Comparison of ENCODE assay signal across 8 cellular contexts in the genomic region with DNA sequence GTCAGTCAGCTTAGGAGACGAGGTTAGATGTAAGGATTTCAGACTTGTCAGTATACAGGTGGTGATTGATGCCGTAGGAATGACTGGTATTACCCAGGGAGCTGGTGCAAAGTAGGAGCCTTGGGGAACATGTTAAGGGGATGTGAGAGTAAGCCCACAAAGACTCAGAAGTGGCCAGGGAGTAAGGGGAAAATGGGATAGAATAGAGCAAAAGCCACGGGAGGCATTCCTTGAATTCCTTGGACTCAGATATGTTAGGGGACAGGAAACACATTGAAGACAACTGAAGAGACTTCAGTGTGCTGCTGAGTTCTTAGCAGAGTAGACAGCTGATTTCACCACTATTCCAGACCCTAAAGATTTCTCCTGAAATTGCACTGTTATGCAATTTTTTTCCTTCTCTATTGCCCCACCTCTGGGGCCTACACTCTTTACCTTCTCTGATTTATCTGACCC. TPM values are rescaled to one million over a fixed set of nuclear protein-coding genes. Genes with fewer than 3 reads are reported as not detected.
A peak's percentile ranks its signal among the peaks of the same experiment; 100 is the strongest.
DNase-seq lines count a peak whose midpoint lies in the region; ATAC-seq, FAIRE-seq and TF ChIP-seq lines count a peak whose summit lies in the region.

No MANE protein-coding gene starts in this region.

- no peak for DNase-seq in T-helper 2 cell treated with Interferon-gamma antibody and Interleukin-4, amounts not matched to agents 5 μg/mL and 100 μg/mL, for 36 hours (ENCODE audit: low spot score)
- DNase-seq in T-helper 2 cell = no peak
- no peak for DNase-seq in SK-N-SH
- peak; percentile 36 for DNase-seq in fibroblast of gingiva (ENCODE audit: low read depth)
- DNase-seq in frontal cortex (ENCODE audit: low spot score in 2 of 2) = no peak

- H3K4me3 ChIP-seq in SK-N-SH (ENCODE audit: low read depth in 2 of 2, low read length in 1 of 2) (peak overlapping the region in 1 of 2 experiments; percentile 75; a peak in 2 of 4 replicates), rectal smooth muscle tissue (ENCODE audit: low read length) (peak overlapping the region; percentile 6)

- peaks cover 54% of the 10 kb centered on the region for H3K36me3 Mint-ChIP-seq in T-helper 2 cell treated with Interferon-gamma antibody and Interleukin-4, amounts not matched to agents 5 μg/mL and 100 μg/mL, for 36 hours (ENCODE audit: low read depth)

- H3K27me3 ChIP-seq in SK-N-SH (ENCODE audit: insufficient read depth) (no peaks in the 10 kb centered on the region), rectal smooth muscle tissue (ENCODE audit: control insufficient read depth, insufficient read depth, low read length) (no peaks in the 10 kb centered on the region)

- no peak for TF ChIP-seq EP300 in SK-N-SH (IDR thresholded peaks at IDR 0.05; ENCODE audit: borderline replicate concordance in 1 of 2, low read depth in 1 of 2, low read length in 1 of 2)

- POLR2A ChIA-PET in SK-N-SH (lab: Yijun Ruan, JAX) = interaction anchor here (2.2 to 2.3 kb wide), 2 partner anchors 29 to 34 kb away, joined by 11 read pairs; a partner anchor contains a TSS

- no peaks in the 10 kb centered on the region for H4K20me1 ChIP-seq in SK-N-SH (ENCODE audit: insufficient read depth)

- FAIRE-seq in frontal cortex (lab: Jason Lieb, UNC) = no peak

- TF ChIP-seq RAD21 in SK-N-SH (IDR thresholded peaks at IDR 0.05; ENCODE audit: low read length) = no peak

- no peaks in the 10 kb centered on the region for H3K9me3 Mint-ChIP-seq in T-helper 2 cell treated with Interferon-gamma antibody and Interleukin-4, amounts not matched to agents 5 μg/mL and 100 μg/mL, for 36 hours

- no peaks in the 10 kb centered on the region for H3K9me2 ChIP-seq in SK-N-SH

- TF ChIP-seq CTCF in SK-N-SH (IDR thresholded peaks at IDR 0.05) = no peak

- peak overlapping the region; percentile 99 for H3K4me2 ChIP-seq in SK-N-SH

- peak overlapping the region; percentile 90 for H3K4me3 Mint-ChIP-seq in T-helper 2 cell treated with Interferon-gamma antibody and Interleukin-4, amounts not matched to agents 5 μg/mL and 100 μg/mL, for 36 hours

- peaks cover 13 to 20% of the 10 kb centered on the region in 2 experiments for H3K4me1 ChIP-seq in SK-N-SH (ENCODE audit: control insufficient read depth in 1 of 2, insufficient read depth in 2 of 2, low read depth in 1 of 2, low read length in 1 of 2)
- peaks cover 3% of the 10 kb centered on the region for H3K4me1 ChIP-seq in rectal smooth muscle tissue (ENCODE audit: control insufficient read depth, insufficient read depth, low read length)

- peak overlapping the region; percentile 98 for H3K27ac Mint-ChIP-seq in T-helper 2 cell treated with Interferon-gamma antibody and Interleukin-4, amounts not matched to agents 5 μg/mL and 100 μg/mL, for 36 hours

- CTCF ChIA-PET in SK-N-SH (lab: Yijun Ruan, JAX) = interaction anchor here (0.7 to 1.4 kb wide), 2 partner anchors 9 to 30 kb away, joined by 3 read pairs; no protein-coding TSS in a partner anchor

- H3F3A ChIP-seq in SK-N-SH (replicated peaks; ENCODE audit: insufficient read depth) = peaks cover 49% of the 10 kb centered on the region

- no peak for ATAC-seq in GM21528 (IDR thresholded peaks at IDR 0.05; ENCODE audit: low FRiP score, unreplicated experiment)
- no peak for ATAC-seq in GM18867 (IDR thresholded peaks at IDR 0.05; ENCODE audit: unreplicated experiment)

- 33% methylated on average over 3 of the region's 3 CpGs for WGBS in SK-N-SH (ENCODE audit: low lambda C conversion rate)

- no peak overlapping the region for H2AFZ ChIP-seq in SK-N-SH (ENCODE audit: low read depth)

- H3K27me3 Mint-ChIP-seq in T-helper 2 cell treated with Interferon-gamma antibody and Interleukin-4, amounts not matched to agents 5 μg/mL and 100 μg/mL, for 36 hours (ENCODE audit: low read depth) = no peaks in the 10 kb centered on the region

- H3K36me3 ChIP-seq in SK-N-SH (replicated peaks in 1 of 2; ENCODE audit: control insufficient read depth in 1 of 2, insufficient read depth in 2 of 2, low read length in 1 of 2) (peaks cover 36 to 43% of the 10 kb centered on the region in 2 experiments), rectal smooth muscle tissue (ENCODE audit: control insufficient read depth, insufficient read depth, low read length) (peaks cover 9% of the 10 kb centered on the region)

- no peaks in the 10 kb centered on the region for H3K9me3 ChIP-seq in SK-N-SH

- peaks cover 38% of the 10 kb centered on the region for H3K4me1 Mint-ChIP-seq in T-helper 2 cell treated with Interferon-gamma antibody and Interleukin-4, amounts not matched to agents 5 μg/mL and 100 μg/mL, for 36 hours (ENCODE audit: low read depth)

- H3K9ac ChIP-seq in SK-N-SH (peak overlapping the region; percentile 87; the same call in 1 of the 2 replicates), rectal smooth muscle tissue (ENCODE audit: low read length) (no peak overlapping the region)

- peaks cover 34% of the 10 kb centered on the region for H3K79me2 ChIP-seq in SK-N-SH (ENCODE audit: insufficient read depth)

- H3K27ac ChIP-seq in SK-N-SH (ENCODE audit: low read depth in 2 of 2, low read length in 1 of 2) (peak overlapping the region; percentile 91 to 94), rectal smooth muscle tissue (ENCODE audit: low read depth, low read length) (no peak overlapping the region)

TF ChIP-seq in SK-N-SH, 30 proteins besides CTCF, POLR2A, EP300 and RAD21:
- TF ChIP-seq TEAD4 (IDR thresholded peaks at IDR 0.05; ENCODE audit: borderline replicate concordance, insufficient read depth) (peak; percentile 53; the same call in 1 of the 2 replicates), SIN3A (IDR thresholded peaks at IDR 0.05; ENCODE audit: borderline replicate concordance, low read depth, low read length) (0 out of 2 replicates have a peak, but pooled peaks have one; percentile 42), ELF1 (IDR thresholded peaks at IDR 0.05) (no peak), GABPA (IDR thresholded peaks at IDR 0.05; ENCODE audit: low read depth) (no peak), POLR2AphosphoS5 (IDR thresholded peaks at IDR 0.05; ENCODE audit: low read depth, low read length) (peak; percentile 28; the same call in 1 of the 2 replicates), CHD2 (IDR thresholded peaks at IDR 0.05; ENCODE audit: low read length, partially characterized antibody) (no peak), FOXM1 (IDR thresholded peaks at IDR 0.05; ENCODE audit: low read depth) (no peak), FOXJ3 (CRISPR knock-in tag; IDR thresholded peaks at IDR 0.05) (no peak), JUND (IDR thresholded peaks at IDR 0.05) (no peak), NRF1 (IDR thresholded peaks at IDR 0.05; ENCODE audit: low read depth, low read length) (no peak)
TF ChIP-seq in SK-N-SH: peak in this region for 3.

RNA-seq across cellular contexts. Expression of a gene that starts 1.2 kb away (rescaled TPM):
- 13.1 and 14.5 TPM in 2 replicates for polyA plus RNA-seq in SK-N-SH (2012; rRNA removed)
- 17.5 and 17.6 TPM in 2 replicates for polyA plus RNA-seq in SK-N-SH (2012; cell fraction: cytosol; rRNA removed)
- polyA plus RNA-seq in SK-N-SH (2012; cell fraction: nucleus; rRNA removed) = 4.3 and 6.8 TPM in 2 replicates
- 100 TPM for total RNA-seq in frontal cortex

RNA-seq across cellular contexts. Expression of a gene that starts 28.8 kb away (rescaled TPM):
- 138 and 154 TPM in 2 replicates for polyA plus RNA-seq in SK-N-SH (2012; rRNA removed)
- 134 and 138 TPM in 2 replicates for polyA plus RNA-seq in SK-N-SH (2012; cell fraction: cytosol; rRNA removed)
- 144 and 211 TPM in 2 replicates for polyA plus RNA-seq in SK-N-SH (2012; cell fraction: nucleus; rRNA removed)
- 378 TPM for total RNA-seq in frontal cortex

RNA-seq across cellular contexts. Expression of a gene that starts 29.6 kb away (rescaled TPM):
- 84.4 and 89.3 TPM in 2 replicates for polyA plus RNA-seq in SK-N-SH (2012; rRNA removed)
- 99.8 and 120 TPM in 2 replicates for polyA plus RNA-seq in SK-N-SH (2012; cell fraction: cytosol; rRNA removed)
- 25.2 and 30.3 TPM in 2 replicates for polyA plus RNA-seq in SK-N-SH (2012; cell fraction: nucleus; rRNA removed)
- total RNA-seq in frontal cortex = 60.7 TPM

RNA-seq across cellular contexts. Expression of a gene that starts 33.3 kb away (rescaled TPM):
- polyA plus RNA-seq in SK-N-SH (2012; rRNA removed) = 12.8 and 14.0 TPM in 2 replicates
- 18.5 and 25.9 TPM in 2 replicates for polyA plus RNA-seq in SK-N-SH (2012; cell fraction: cytosol; rRNA removed)
- polyA plus RNA-seq in SK-N-SH (2012; cell fraction: nucleus; rRNA removed) = 14.7 and 20.3 TPM in 2 replicates
- 131 TPM for total RNA-seq in frontal cortex

RNA-seq across cellular contexts. Expression of a gene that starts 39.4 kb away (rescaled TPM):
- not detected in 2 replicates for polyA plus RNA-seq in SK-N-SH (2012; rRNA removed)
- 0.01 TPM in 1 of 2 replicates, not detected in the other for polyA plus RNA-seq in SK-N-SH (2012; cell fraction: cytosol; rRNA removed)
- polyA plus RNA-seq in SK-N-SH (2012; cell fraction: nucleus; rRNA removed) = 0.11 and 0.12 TPM in 2 replicates
- total RNA-seq in frontal cortex = not detected
